Comparison of ENCODE assay signal across 1 cellular context in the genomic region with DNA sequence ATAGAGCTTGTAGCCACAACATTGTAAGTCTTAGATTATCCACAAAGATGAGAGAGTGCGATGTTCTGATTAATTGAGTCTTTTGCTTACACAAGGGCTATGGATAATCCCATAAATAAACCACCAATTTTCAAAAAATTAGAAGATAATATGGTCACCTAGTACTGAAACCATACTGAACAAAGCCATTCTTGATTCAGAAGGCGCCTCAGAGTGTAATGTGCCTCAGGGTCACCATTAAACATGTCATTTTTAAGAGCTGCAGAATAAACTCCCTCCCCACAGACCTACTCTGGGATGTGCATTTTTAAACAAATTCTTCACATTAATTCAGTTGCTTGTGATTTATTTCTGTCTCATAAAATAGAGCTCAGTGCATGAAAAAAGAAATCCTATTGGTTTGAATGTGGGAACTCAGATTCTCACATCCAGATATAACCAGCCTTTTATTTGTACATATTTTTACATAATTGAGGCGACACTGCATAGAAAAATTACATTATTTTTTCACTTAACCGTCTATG.
A peak's percentile ranks its signal among the peaks of the same experiment; 100 is the strongest.
TF ChIP-seq lines count a peak whose summit lies in the region.

No MANE protein-coding gene starts in this region.

TF ChIP-seq in HEK293, 187 proteins besides CTCF, POLR2A, EP300 and RAD21:
- no peak for TF ChIP-seq ZNF266 (tag by site-specific recombination; IDR thresholded peaks at IDR 0.05; ENCODE audit: low read depth)
- TF ChIP-seq PRDM6 (tag by site-specific recombination; IDR thresholded peaks at IDR 0.05) = 0 out of 2 replicates have a peak, but pooled peaks have one; percentile 28
